ENCODE assay signal across 8 cellular contexts in the genomic region with DNA sequence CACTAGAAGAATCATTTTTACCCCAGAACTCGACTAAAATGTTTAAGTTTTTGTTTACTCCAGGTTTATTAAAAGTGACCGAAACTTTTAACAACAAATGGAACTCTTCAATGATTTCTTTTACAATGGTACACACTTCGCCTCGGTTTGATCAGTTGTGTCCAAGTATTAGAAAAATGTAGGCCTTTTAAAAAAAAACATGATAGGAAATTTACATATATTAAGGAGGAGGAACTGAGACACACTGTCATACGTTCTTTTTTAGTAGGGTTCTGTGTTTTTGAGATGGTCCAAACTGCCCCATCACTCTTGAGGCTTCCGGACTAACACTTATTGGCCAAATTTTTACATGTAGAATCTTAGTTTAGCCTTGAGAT. TPM values are rescaled to one million over a fixed set of nuclear protein-coding genes. Genes with fewer than 3 reads are reported as not detected.
A peak's percentile ranks its signal among the peaks of the same experiment; 100 is the strongest.
DNase-seq lines count a peak whose midpoint lies in the region; TF ChIP-seq lines count a peak whose summit lies in the region.

No MANE protein-coding gene starts in this region.

- no peaks in the 10 kb centered on the region for H3K9me2 ChIP-seq in OCI-LY7 (ENCODE audit: insufficient read depth, low read length)

- H3K9ac ChIP-seq in rectal smooth muscle tissue (ENCODE audit: low read length): no peak overlapping the region

- peak overlapping the region; percentile 72; the same call in 1 of the 2 replicates for H2AFZ ChIP-seq in OCI-LY7 (ENCODE audit: low read length)

- intact Hi-C loops in OCI-LY7 (cut with micrococcal nuclease; ENCODE audit: unreplicated experiment): loop anchor here (2.0 kb wide), 1 partner anchor 34 kb away; no protein-coding TSS in a partner anchor

- peaks cover 3% of the 10 kb centered on the region; the same call in 1 of the 2 replicates for H3K9me3 ChIP-seq in OCI-LY7 (ENCODE audit: low read length)

- peaks cover 61% of the 10 kb centered on the region for H3K79me2 ChIP-seq in OCI-LY7 (ENCODE audit: insufficient read depth, low read depth, low read length)

- 0 out of 2 replicates have a peak, but pooled peaks cover 10% of the 10 kb centered on the region for H4K20me1 ChIP-seq in OCI-LY7 (ENCODE audit: insufficient read depth, low read length)

- H3K27ac ChIP-seq in OCI-LY7 (ENCODE audit: low read depth, low read length, poor library complexity, severe bottlenecking) (peak overlapping the region; percentile 91), rectal smooth muscle tissue (ENCODE audit: low read depth, low read length) (no peak overlapping the region)

- CTCF ChIA-PET in OCI-LY7 (lab: Charles Lee; ENCODE audit: unreplicated experiment): no interaction called here

- no peaks in the 10 kb centered on the region for H3K27me3 ChIP-seq in rectal smooth muscle tissue (ENCODE audit: control insufficient read depth, insufficient read depth, low read length)

- H3K36me3 ChIP-seq in OCI-LY7 (ENCODE audit: insufficient read depth, low read length) (peaks cover 6% of the 10 kb centered on the region), rectal smooth muscle tissue (ENCODE audit: control insufficient read depth, insufficient read depth, low read length) (no peaks in the 10 kb centered on the region)

- H3K4me1 ChIP-seq in OCI-LY7 (ENCODE audit: insufficient read depth, low read length, poor library complexity, severe bottlenecking): peaks cover 50% of the 10 kb centered on the region
- H3K4me1 ChIP-seq in rectal smooth muscle tissue (ENCODE audit: control insufficient read depth, insufficient read depth, low read length): peaks cover 5% of the 10 kb centered on the region

- TF ChIP-seq CTCF in GM12875 (IDR thresholded peaks at IDR 0.05; ENCODE audit: borderline replicate concordance, insufficient read depth, low read depth, low read length) (no peak), OCI-LY7 (conservative IDR thresholded peaks at IDR 0.05; ENCODE audit: low read length) (no peak), epithelial cell of esophagus (IDR thresholded peaks at IDR 0.05; ENCODE audit: insufficient read depth, low read depth, low read length, missing control alignments) (no peak)

- no TSS peak for BruUV-seq in OCI-LY7 (replicated peaks; lab: Mats Ljungman, UMichigan)

- DNase-seq in OCI-LY7 (ENCODE audit: low spot score): peak; percentile 71
- no peak for DNase-seq in epithelial cell of esophagus (ENCODE audit: low read depth)
- no peak for DNase-seq in cerebellar nuclear complex (lab: John Stamatoyannopoulos, UW)
- no peak for DNase-seq in AG08395 (ENCODE audit: low spot score)
- no peak for DNase-seq in Ammon's horn (ENCODE audit: low spot score)
- no peak for DNase-seq in HuH-7 (ENCODE audit: low spot score)

- POLR2A ChIA-PET in OCI-LY7 (lab: Charles Lee): interaction anchor here (0.6 to 5.0 kb wide), 9 partner anchors 13 to 57 kb away, joined by 3 to 46 read pairs (median 8); no protein-coding TSS in a partner anchor

- H3K4me3 ChIP-seq in GM12875 (ENCODE audit: low read depth, low read length): peak overlapping the region; percentile 86
- H3K4me3 ChIP-seq in OCI-LY7 (ENCODE audit: low read depth, low read length, poor library complexity, severe bottlenecking): peak overlapping the region; percentile 84
- H3K4me3 ChIP-seq in epithelial cell of esophagus (ENCODE audit: low read length): peak overlapping the region; percentile 58
- H3K4me3 ChIP-seq in rectal smooth muscle tissue (ENCODE audit: low read length): peak overlapping the region; percentile 61

- peak overlapping the region; percentile 77 for H3K4me2 ChIP-seq in OCI-LY7 (ENCODE audit: low read length)

RNA-seq across cellular contexts. Expression of a gene that starts 1.3 kb away (rescaled TPM):
- total RNA-seq in OCI-LY7 (2014; rRNA removed; shearing (Covaris generic)): 38.7 and 47.6 TPM in 2 replicates
- 98.2 and 109 TPM in 2 replicates for total RNA-seq in OCI-LY7 (2022)
